Comparison of ENCODE assay signal across 11 cellular contexts in the genomic region with DNA sequence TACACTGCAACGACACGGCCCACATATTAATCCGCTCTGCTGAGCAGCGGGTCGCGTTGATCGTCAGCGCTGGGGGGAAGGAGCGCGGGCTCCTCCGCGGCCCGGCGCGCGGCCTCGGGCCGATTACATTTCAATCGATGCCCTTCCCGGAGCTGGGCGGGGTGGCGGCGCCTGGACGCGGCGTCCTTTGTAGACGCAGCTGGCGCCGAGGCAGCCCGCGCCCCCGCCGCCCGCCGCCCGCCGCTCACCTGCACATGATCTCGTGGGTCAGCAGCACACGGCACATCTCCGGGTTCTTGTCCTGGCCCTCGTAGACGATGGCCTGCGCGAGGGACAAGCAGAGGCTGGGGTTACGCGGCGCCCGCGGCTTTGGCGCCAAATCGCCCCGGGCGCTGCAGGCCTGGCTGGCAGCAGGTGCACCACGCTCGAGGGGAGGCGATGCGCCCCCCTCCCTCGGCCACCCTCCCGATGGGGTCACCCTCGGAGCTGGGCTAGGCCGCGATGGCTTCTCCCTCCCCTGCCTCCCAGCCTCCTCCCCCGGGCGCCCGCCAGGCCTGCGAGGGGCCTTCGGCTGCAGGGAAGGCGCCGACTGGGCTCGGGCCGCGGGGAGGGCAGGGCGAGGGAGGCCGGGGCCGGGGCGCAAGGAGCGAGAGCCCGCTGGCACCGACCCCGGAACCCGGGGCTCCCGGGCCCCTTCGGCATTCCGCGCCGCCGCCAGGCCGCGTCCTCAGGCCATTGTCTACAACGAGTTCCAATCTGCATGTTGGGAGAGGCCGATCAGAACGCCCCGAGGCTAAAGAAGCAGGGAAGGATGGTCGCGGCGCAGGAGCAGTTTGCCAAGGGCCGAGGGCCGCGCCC. TPM values are rescaled to one million over a fixed set of nuclear protein-coding genes. Genes with fewer than 3 reads are reported as not detected.
DNase-seq lines count a peak whose midpoint lies in the region; ATAC-seq lines count a peak whose summit lies in the region.
"Had no signal": no experiment of that assay in that cellular context is flagged by ENCODE, and none has a peak within 500 bp of the region (broad histone marks: within the 10 kb centered on the region; RNA-seq: fewer than 3 reads in every experiment).

No MANE protein-coding gene starts in this region.

- H3K4me3 ChIP-seq in iPS-18c (ENCODE audit: insufficient read depth, low read depth, low read length): peak overlapping the region; percentile 42

- H3K4me1 Mint-ChIP-seq in activated T-helper 1 cell treated with anti-CD3 and anti-CD28 coated beads, Interleukin-12 subunit alpha, Interleukin-12 subunit beta, Interleukin-2, Interleukin-4 antibody, amounts not matched to agents 30 ng/mL and 10 ng/mL and 1 ng/mL, durations not matched to agents 14 hours and 24 hours and 36 hours (ENCODE audit: low read depth): peaks cover 20% of the 10 kb centered on the region
- H3K4me1 Mint-ChIP-seq in stimulated activated naive B cell treated with anti-CD40 and anti-IgM and Interleukin-4, amounts not matched to agents 10 μg/mL and 1 μg/mL and 100 μg/mL, for 72 hours: peaks cover 9 to 29% of the 10 kb centered on the region in 2 donors

- peaks cover 5% of the 10 kb centered on the region for H3K9me3 ChIP-seq in iPS-18c (ENCODE audit: control insufficient read depth, insufficient read depth, low read length)
- H3K9me3 ChIP-seq: SK-N-SH had no signal

- H3K27ac Mint-ChIP-seq in activated T-helper 1 cell treated with anti-CD3 and anti-CD28 coated beads, Interleukin-12 subunit alpha, Interleukin-12 subunit beta, Interleukin-2, Interleukin-4 antibody, amounts not matched to agents 30 ng/mL and 10 ng/mL and 1 ng/mL, durations not matched to agents 14 hours and 24 hours and 36 hours: peak overlapping the region; percentile 61
- H3K27ac Mint-ChIP-seq in stimulated activated naive B cell treated with anti-CD40 and anti-IgM and Interleukin-4, amounts not matched to agents 10 μg/mL and 1 μg/mL and 100 μg/mL, for 72 hours: peak overlapping the region; percentile 81

- peak overlapping the region; percentile 19 for H3K4me3 Mint-ChIP-seq in activated T-helper 1 cell treated with anti-CD3 and anti-CD28 coated beads, Interleukin-12 subunit alpha, Interleukin-12 subunit beta, Interleukin-2, Interleukin-4 antibody, amounts not matched to agents 30 ng/mL and 10 ng/mL and 1 ng/mL, durations not matched to agents 14 hours and 24 hours and 36 hours
- peak overlapping the region; percentile 56 to 69 for H3K4me3 Mint-ChIP-seq in stimulated activated naive B cell treated with anti-CD40 and anti-IgM and Interleukin-4, amounts not matched to agents 10 μg/mL and 1 μg/mL and 100 μg/mL, for 72 hours

- H3K9me3 Mint-ChIP-seq in activated T-helper 1 cell treated with anti-CD3 and anti-CD28 coated beads, Interleukin-12 subunit alpha, Interleukin-12 subunit beta, Interleukin-2, Interleukin-4 antibody, amounts not matched to agents 30 ng/mL and 10 ng/mL and 1 ng/mL, durations not matched to agents 14 hours and 24 hours and 36 hours: no peaks in the 10 kb centered on the region
- H3K9me3 Mint-ChIP-seq in stimulated activated naive B cell treated with anti-CD40 and anti-IgM and Interleukin-4, amounts not matched to agents 10 μg/mL and 1 μg/mL and 100 μg/mL, for 72 hours: peaks cover 0 to 2% of the 10 kb centered on the region in 2 donors

- DNase-seq in NCI-H345 (lab: John Stamatoyannopoulos, UW) (peak; percentile 39), NCI-H345 treated with DMSO at 0.1 percent for 48 hours (lab: John Stamatoyannopoulos, UW; ENCODE audit: unreplicated experiment) (no peak), posterior cingulate gyrus (no peak), NCI-H146 (lab: John Stamatoyannopoulos, UW) (no peak), DMS153 treated with DMSO at 0.1 percent for 48 hours (lab: John Stamatoyannopoulos, UW; ENCODE audit: unreplicated experiment) (no peak)
- no peak for DNase-seq in activated T-helper 1 cell treated with anti-CD3 and anti-CD28 coated beads, Interleukin-12 subunit alpha, Interleukin-12 subunit beta, Interleukin-2, Interleukin-4 antibody, amounts not matched to agents 30 ng/mL and 10 ng/mL and 1 ng/mL, durations not matched to agents 14 hours and 24 hours and 36 hours (ENCODE audit: low spot score)
- no peak for DNase-seq in stimulated activated naive B cell treated with anti-CD40 and anti-IgM and Interleukin-4, amounts not matched to agents 10 μg/mL and 1 μg/mL and 100 μg/mL, for 72 hours
- DNase-seq: MV-4-11; SK-N-SH; stimulated activated CD4-positive, alpha-beta T cell treated with anti-CD3 and anti-CD28 coated beads, Interleukin-4, amount 100 ng/mL, for 24 hours had no signal

- no peak for ATAC-seq in stimulated activated naive B cell treated with anti-CD40 and anti-IgM and Interleukin-4, amounts not matched to agents 10 μg/mL and 1 μg/mL and 100 μg/mL, for 72 hours (replicated peaks)

- H3K36me3 Mint-ChIP-seq in activated T-helper 1 cell treated with anti-CD3 and anti-CD28 coated beads, Interleukin-12 subunit alpha, Interleukin-12 subunit beta, Interleukin-2, Interleukin-4 antibody, amounts not matched to agents 30 ng/mL and 10 ng/mL and 1 ng/mL, durations not matched to agents 14 hours and 24 hours and 36 hours (ENCODE audit: low read depth): peaks cover 2% of the 10 kb centered on the region
- H3K36me3 Mint-ChIP-seq in stimulated activated naive B cell treated with anti-CD40 and anti-IgM and Interleukin-4, amounts not matched to agents 10 μg/mL and 1 μg/mL and 100 μg/mL, for 72 hours: peaks cover 6 to 8% of the 10 kb centered on the region in 2 donors

- H3K27me3 Mint-ChIP-seq in activated T-helper 1 cell treated with anti-CD3 and anti-CD28 coated beads, Interleukin-12 subunit alpha, Interleukin-12 subunit beta, Interleukin-2, Interleukin-4 antibody, amounts not matched to agents 30 ng/mL and 10 ng/mL and 1 ng/mL, durations not matched to agents 14 hours and 24 hours and 36 hours (ENCODE audit: insufficient read depth): peaks cover 73% of the 10 kb centered on the region
- peaks cover 43 to 79% of the 10 kb centered on the region in 2 donors for H3K27me3 Mint-ChIP-seq in stimulated activated naive B cell treated with anti-CD40 and anti-IgM and Interleukin-4, amounts not matched to agents 10 μg/mL and 1 μg/mL and 100 μg/mL, for 72 hours

- intact Hi-C loops in activated T-helper 1 cell treated with anti-CD3 and anti-CD28 coated beads, Interleukin-12 subunit alpha, Interleukin-12 subunit beta, Interleukin-2, Interleukin-4 antibody, amounts not matched to agents 30 ng/mL and 10 ng/mL and 1 ng/mL, durations not matched to agents 14 hours and 24 hours and 36 hours (cut with micrococcal nuclease): loop anchor here (5.0 kb wide), 1 partner anchor 927 kb away; no protein-coding TSS in a partner anchor
- intact Hi-C loops in posterior cingulate gyrus (cut with DNase I): no loop called here

RNA-seq across cellular contexts. Expression of gene EBF3, which starts 5.2 kb away (rescaled TPM):
- not detected in 2 replicates for total RNA-seq in activated T-helper 1 cell treated with anti-CD3 and anti-CD28 coated beads, Interleukin-12 subunit alpha, Interleukin-12 subunit beta, Interleukin-2, Interleukin-4 antibody, amounts not matched to agents 30 ng/mL and 10 ng/mL and 1 ng/mL, durations not matched to agents 14 hours and 24 hours and 36 hours
